ENCODE assay signal across 17 cellular contexts in genomic region chr10:121741246-121741645, GRCh38.
A peak's percentile ranks its signal among the peaks of the same experiment; 100 is the strongest.
DNase-seq lines count a peak whose midpoint lies in the region; ATAC-seq and TF ChIP-seq lines count a peak whose summit lies in the region.
"Had no signal": no experiment of that assay in that cellular context is flagged by ENCODE, and none has a peak within 500 bp of the region (broad histone marks: within the 10 kb centered on the region; RNA-seq: fewer than 3 reads in every experiment).

No MANE protein-coding gene starts in this region.

- H3K9me3 ChIP-seq in ovary, result no peaks in the 10 kb centered on the region
- H3K9me3 ChIP-seq in BE2C, result no peaks in the 10 kb centered on the region
- H3K9me3 ChIP-seq: BLaER1 treated with 17β-estradiol and CSF1 and Interleukin-3, amounts not matched to agents 10 nM and 100 nM had no signal

- no peaks in the 10 kb centered on the region for H3K4me1 ChIP-seq in ovary (ENCODE audit: insufficient read depth)
- peaks cover 10% of the 10 kb centered on the region for H3K4me1 ChIP-seq in BE2C

- no peaks in the 10 kb centered on the region for H3K36me3 ChIP-seq in ovary
- no peaks in the 10 kb centered on the region for H3K36me3 ChIP-seq in BE2C

- H3K9me3 Mint-ChIP-seq in activated naive CD8-positive, alpha-beta T cell treated with anti-CD3 and anti-CD28 coated beads, Interleukin-2, amount 50 U/mL, for 24 hours, result no peaks in the 10 kb centered on the region
- no peaks in the 10 kb centered on the region for H3K9me3 Mint-ChIP-seq in activated naive CD8-positive, alpha-beta T cell treated with anti-CD3 and anti-CD28 coated beads for 36 hours
- H3K9me3 Mint-ChIP-seq in chondrocyte (ENCODE audit: low read depth), result no peaks in the 10 kb centered on the region
- H3K9me3 Mint-ChIP-seq: HFFc6 had no signal

- H3K4me3 ChIP-seq in ovary (no peak overlapping the region), BE2C (ENCODE audit: low read depth, low read length) (no peak overlapping the region)
- H3K4me3 ChIP-seq: BLaER1 treated with 17β-estradiol and CSF1 and Interleukin-3, amounts not matched to agents 10 nM and 100 nM had no signal

- TF ChIP-seq CTCF in chondrocyte (IDR thresholded peaks at IDR 0.05), result no peak
- no peak for TF ChIP-seq CTCF in ovary (IDR thresholded peaks at IDR 0.05)
- TF ChIP-seq CTCF in BE2C (IDR thresholded peaks at IDR 0.05; ENCODE audit: low read depth, low read length), result no peak

- no peak overlapping the region for H3K4me3 Mint-ChIP-seq in activated naive CD8-positive, alpha-beta T cell treated with anti-CD3 and anti-CD28 coated beads, Interleukin-2, amount 50 U/mL, for 24 hours
- no peak overlapping the region for H3K4me3 Mint-ChIP-seq in activated naive CD8-positive, alpha-beta T cell treated with anti-CD3 and anti-CD28 coated beads for 36 hours
- H3K4me3 Mint-ChIP-seq in chondrocyte (ENCODE audit: unreplicated experiment), result no peak overlapping the region
- H3K4me3 Mint-ChIP-seq: HFFc6 had no signal

- H3K27ac ChIP-seq in ovary, result no peak overlapping the region
- H3K27ac ChIP-seq: BLaER1 treated with 17β-estradiol and CSF1 and Interleukin-3, amounts not matched to agents 10 nM and 100 nM had no signal

- no peak for DNase-seq in activated naive CD8-positive, alpha-beta T cell treated with anti-CD3 and anti-CD28 coated beads, Interleukin-2, amount 50 U/mL, for 24 hours
- DNase-seq in activated naive CD8-positive, alpha-beta T cell treated with anti-CD3 and anti-CD28 coated beads for 36 hours, result no peak
- DNase-seq in OCI-M1 (lab: John Stamatoyannopoulos, UW), result peak; percentile 5
- peak; percentile 6 for DNase-seq in dermis blood vessel endothelial cell
- DNase-seq in stromal cell of bone marrow (ENCODE audit: low read depth), result peak; percentile 3
- no peak for DNase-seq in chondrocyte (ENCODE audit: low spot score)
- no peak for DNase-seq in ovary
- DNase-seq in BE2C, result no peak
- DNase-seq: 8988T, DMS 273 treated with DMSO at 0.1 percent for 48 hours, HFFc6, Kasumi-1, MV-4-11, NCI-H1417 treated with DMSO at 0.1 percent for 48 hours, NCI-H2029, NCI-H510A treated with DMSO at 0.1 percent for 48 hours had no signal

- peaks cover 17% of the 10 kb centered on the region for H3K4me1 Mint-ChIP-seq in activated naive CD8-positive, alpha-beta T cell treated with anti-CD3 and anti-CD28 coated beads, Interleukin-2, amount 50 U/mL, for 24 hours
- peaks cover 15% of the 10 kb centered on the region for H3K4me1 Mint-ChIP-seq in activated naive CD8-positive, alpha-beta T cell treated with anti-CD3 and anti-CD28 coated beads for 36 hours
- H3K4me1 Mint-ChIP-seq in chondrocyte (ENCODE audit: low read depth), result peaks cover 5% of the 10 kb centered on the region

- peaks cover 9% of the 10 kb centered on the region for H3K27me3 Mint-ChIP-seq in activated naive CD8-positive, alpha-beta T cell treated with anti-CD3 and anti-CD28 coated beads, Interleukin-2, amount 50 U/mL, for 24 hours
- H3K27me3 Mint-ChIP-seq in activated naive CD8-positive, alpha-beta T cell treated with anti-CD3 and anti-CD28 coated beads for 36 hours, result peaks cover 13% of the 10 kb centered on the region
- no peaks in the 10 kb centered on the region for H3K27me3 Mint-ChIP-seq in chondrocyte (ENCODE audit: low read depth)

- H3K27ac Mint-ChIP-seq in activated naive CD8-positive, alpha-beta T cell treated with anti-CD3 and anti-CD28 coated beads, Interleukin-2, amount 50 U/mL, for 24 hours, result no peak overlapping the region
- no peak overlapping the region for H3K27ac Mint-ChIP-seq in activated naive CD8-positive, alpha-beta T cell treated with anti-CD3 and anti-CD28 coated beads for 36 hours
- H3K27ac Mint-ChIP-seq in chondrocyte (ENCODE audit: unreplicated experiment), result no peak overlapping the region
- H3K27ac Mint-ChIP-seq: HFFc6 had no signal

- no peaks in the 10 kb centered on the region for H3K27me3 ChIP-seq in ovary
- H3K27me3 ChIP-seq in BE2C, result peaks cover 1% of the 10 kb centered on the region; the same call in 1 of the 2 replicates

- H3K36me3 Mint-ChIP-seq in activated naive CD8-positive, alpha-beta T cell treated with anti-CD3 and anti-CD28 coated beads, Interleukin-2, amount 50 U/mL, for 24 hours (ENCODE audit: low read depth), result peaks cover 19% of the 10 kb centered on the region
- H3K36me3 Mint-ChIP-seq in activated naive CD8-positive, alpha-beta T cell treated with anti-CD3 and anti-CD28 coated beads for 36 hours, result peaks cover 25% of the 10 kb centered on the region
- peaks cover 8% of the 10 kb centered on the region for H3K36me3 Mint-ChIP-seq in chondrocyte (ENCODE audit: low read depth)

- no peak for TF ChIP-seq POLR2A in ovary (IDR thresholded peaks at IDR 0.05)

- ATAC-seq in activated naive CD8-positive, alpha-beta T cell treated with anti-CD3 and anti-CD28 coated beads, Interleukin-2, amount 50 U/mL, for 24 hours, result peak; percentile 50

- intact Hi-C loops in ovary (cut with DNase I), result no loop called here

- no peak for TF ChIP-seq EP300 in ovary (IDR thresholded peaks at IDR 0.05)

Comparison
In these comparisons a context has a peak if more than half of its experiments do, and no peak if none do; other contexts are left out.
1. DNase-seq: peak in OCI-M1 (single experiment), dermis blood vessel endothelial cell (single experiment) and stromal cell of bone marrow (single experiment); none in activated naive CD8-positive, alpha-beta T cell treated with anti-CD3 and anti-CD28 coated beads, Interleukin-2, amount 50 U/mL, for 24 hours (single experiment), activated naive CD8-positive, alpha-beta T cell treated with anti-CD3 and anti-CD28 coated beads for 36 hours (single experiment), chondrocyte (single experiment), ovary (0 of 5) and BE2C (single experiment).